Comparison of ENCODE assay signal across 8 cellular contexts in genomic region chr6:33453361-33454008, GRCh38. TPM values are rescaled to one million over a fixed set of nuclear protein-coding genes. Genes with fewer than 3 reads are reported as not detected.
DNase-seq lines count a peak whose midpoint lies in the region; ATAC-seq and TF ChIP-seq lines count a peak whose summit lies in the region.

No MANE protein-coding gene starts in this region.

- H3K27ac ChIP-seq in SJCRH30: no peak overlapping the region
- H3K27ac ChIP-seq in fibroblast of lung (ENCODE audit: insufficient read depth, low read length): peak overlapping the region; percentile 62

- ATAC-seq in GM19397 (IDR thresholded peaks at IDR 0.05; ENCODE audit: unreplicated experiment): no peak

- H4K20me1 ChIP-seq in fibroblast of lung (ENCODE audit: control insufficient read depth, extremely low read depth, insufficient read depth, low read length): no peaks in the 10 kb centered on the region

- no peak overlapping the region for H2AFZ ChIP-seq in fibroblast of lung (ENCODE audit: low read length)

- H3K4me3 ChIP-seq in SJCRH30 (peak overlapping the region; percentile 68), fibroblast of lung (replicated peaks in 1 of 4; ENCODE audit: control extremely low read depth in 1 of 4, insufficient read depth in 1 of 4, low read depth in 3 of 4, low read length in 4 of 4) (peak overlapping the region; percentile 72 to 97 (median 90)), retinal pigment epithelial cell (ENCODE audit: low read length) (peak overlapping the region; percentile 89)

- H3K4me2 ChIP-seq in fibroblast of lung (ENCODE audit: extremely low read depth, insufficient read depth, low read length): peak overlapping the region; percentile 88

- H3K36me3 ChIP-seq in SJCRH30: peaks cover 11% of the 10 kb centered on the region; the same call in 1 of the 2 replicates
- H3K36me3 ChIP-seq in fibroblast of lung (ENCODE audit: control insufficient read depth, insufficient read depth, low read length): peaks cover 13% of the 10 kb centered on the region

- DNase-seq in GM20000 (ENCODE audit: low spot score): peak; percentile 47
- no peak for DNase-seq in SJCRH30
- peak in 1 of 2 donors; percentile 12 for DNase-seq in fibroblast of lung (ENCODE audit: low read depth in 2 of 2)
- DNase-seq in retinal pigment epithelial cell (ENCODE audit: low read depth): no peak
- DNase-seq in mucosa of gallbladder (ENCODE audit: low spot score): no peak
- DNase-seq in activated effector memory CD4-positive, alpha-beta T cell treated with anti-CD3 and anti-CD28 coated beads, Interleukin-2, amount 50 U/mL, for 16 hours: no peak
- no peak for DNase-seq in nucleus accumbens (lab: John Stamatoyannopoulos, UW)

- H3K4me1 ChIP-seq in SJCRH30 (no peaks in the 10 kb centered on the region), fibroblast of lung (ENCODE audit: control insufficient read depth, extremely low read depth, insufficient read depth, low read length) (peaks cover 2% of the 10 kb centered on the region)

- peaks cover 9% of the 10 kb centered on the region for H3K79me2 ChIP-seq in fibroblast of lung (ENCODE audit: control insufficient read depth, insufficient read depth, low read length)

- TF ChIP-seq CTCF in GM20000 (IDR thresholded peaks at IDR 0.05; ENCODE audit: extremely low read depth, missing control alignments) (no peak), fibroblast of lung (conservative IDR thresholded peaks at IDR 0.05 in 1 of 2, IDR thresholded peaks at IDR 0.05 in 1 of 2; ENCODE audit: low read depth in 1 of 2, low read length in 2 of 2) (no peak), retinal pigment epithelial cell (conservative IDR thresholded peaks at IDR 0.05; ENCODE audit: low read depth, low read length) (no peak)

- H3K9ac ChIP-seq in fibroblast of lung (ENCODE audit: insufficient read depth, low read length): peak overlapping the region; percentile 71

- H3K27me3 ChIP-seq in SJCRH30 (no peaks in the 10 kb centered on the region), fibroblast of lung (ENCODE audit: control insufficient read depth, insufficient read depth, low read length) (no peaks in the 10 kb centered on the region)

- H3K9me3 ChIP-seq in SJCRH30 (replicated peaks): no peaks in the 10 kb centered on the region
- H3K9me3 ChIP-seq in fibroblast of lung (ENCODE audit: control insufficient read depth, insufficient read depth, low read depth, low read length): no peaks in the 10 kb centered on the region

RNA-seq across cellular contexts. Expression of gene ZBTB9, which starts 0.9 kb away (rescaled TPM):
- 9.0 and 11.4 TPM in 2 replicates for total RNA-seq in SJCRH30 (2014; rRNA removed; shearing (Covaris generic))
- 4.1 and 4.9 TPM in 2 replicates for total RNA-seq in fibroblast of lung
- 5.2 and 6.7 TPM in 2 replicates for polyA plus RNA-seq in fibroblast of lung
- 5.6 and 8.8 TPM in 2 replicates for polyA plus RNA-seq in fibroblast of lung (2012)
- 5.5 and 10.2 TPM in 2 replicates for polyA minus RNA-seq in fibroblast of lung (ENCODE audit: low replicate concordance)
- total RNA-seq in mucosa of gallbladder: 8.0 TPM

RNA-seq across cellular contexts. Expression of gene SYNGAP1, which starts 33.6 kb away (rescaled TPM):
- 1.8 and 2.5 TPM in 2 replicates for total RNA-seq in SJCRH30 (2014; rRNA removed; shearing (Covaris generic))
- total RNA-seq in fibroblast of lung (4.6 and 7.3 TPM in 2 replicates), mucosa of gallbladder (31.0 TPM)
- 3.6 and 5.9 TPM in 2 replicates for polyA plus RNA-seq in fibroblast of lung
- 13.7 and 14.9 TPM in 2 replicates for polyA plus RNA-seq in fibroblast of lung (2012)
- polyA minus RNA-seq in fibroblast of lung (ENCODE audit: low replicate concordance): 8.8 and 12.5 TPM in 2 replicates

RNA-seq across cellular contexts. Expression of gene CUTA, which starts 35.6 kb away (rescaled TPM):
- total RNA-seq in SJCRH30 (2014; rRNA removed; shearing (Covaris generic)): 181 and 210 TPM in 2 replicates
- total RNA-seq in fibroblast of lung (105 and 127 TPM in 2 replicates), mucosa of gallbladder (238 TPM)
- polyA plus RNA-seq in fibroblast of lung: 264 and 347 TPM in 2 replicates
- 404 and 504 TPM in 2 replicates for polyA plus RNA-seq in fibroblast of lung (2012)
- polyA minus RNA-seq in fibroblast of lung (ENCODE audit: low replicate concordance): 203 and 241 TPM in 2 replicates

RNA-seq across cellular contexts. Expression of gene PHF1, which starts 42.7 kb away (rescaled TPM):
- 21.8 and 25.5 TPM in 2 replicates for total RNA-seq in SJCRH30 (2014; rRNA removed; shearing (Covaris generic))
- total RNA-seq in fibroblast of lung (24.4 and 28.9 TPM in 2 replicates), mucosa of gallbladder (82.3 TPM)
- 29.6 and 32.9 TPM in 2 replicates for polyA plus RNA-seq in fibroblast of lung
- polyA plus RNA-seq in fibroblast of lung (2012): 33.7 and 33.9 TPM in 2 replicates
- polyA minus RNA-seq in fibroblast of lung (ENCODE audit: low replicate concordance): 47.0 and 75.3 TPM in 2 replicates
